In genomic region chr4:158771776-158772175, GRCh38 we compare ENCODE assay signal across 17 cellular contexts. TPM values are rescaled to one million over a fixed set of nuclear protein-coding genes. Genes with fewer than 3 reads are reported as not detected.
DNase-seq lines count a peak whose midpoint lies in the region; ATAC-seq and TF ChIP-seq lines count a peak whose summit lies in the region.
"Had no signal": no experiment of that assay in that cellular context is flagged by ENCODE, and none has a peak within 500 bp of the region (broad histone marks: within the 10 kb centered on the region; RNA-seq: fewer than 3 reads in every experiment).

No MANE protein-coding gene starts in this region.

- H3K4me3 ChIP-seq in heart left ventricle (peak overlapping the region in 4 of 12 donors; percentile 2 to 97 (median 94)), transverse colon (no peak overlapping the region), thyroid gland (replicated peaks in 1 of 3) (no peak overlapping the region)
- H3K4me3 ChIP-seq: SJSA1 had no signal

- no peaks in the 10 kb centered on the region for H3K27me3 ChIP-seq in heart left ventricle
- no peaks in the 10 kb centered on the region for H3K27me3 ChIP-seq in transverse colon
- H3K27me3 ChIP-seq in thyroid gland = no peaks in the 10 kb centered on the region
- H3K27me3 ChIP-seq: SJSA1 had no signal

- intact Hi-C loops in heart left ventricle (cut with DNase I) (loop anchor here in 8 of 10 donors (5.0 to 10.0 kb wide), 5 partner anchors 41 to 81 kb away; no protein-coding TSS in a partner anchor), left ventricle myocardium superior (cut with micrococcal nuclease) (loop anchor here (5.0 kb wide), 2 partner anchors 36 to 81 kb away; no protein-coding TSS in a partner anchor), transverse colon (cut with DNase I; ENCODE audit: low total_unique reads) (no loop called here), thyroid gland (cut with DNase I) (loop anchor here (10.0 kb wide), 1 partner anchor 73 kb away; no protein-coding TSS in a partner anchor)

- no peak for TF ChIP-seq CTCF in heart left ventricle (IDR thresholded peaks at IDR 0.05)
- TF ChIP-seq CTCF in endothelial cell (IDR thresholded peaks at IDR 0.05; ENCODE audit: unreplicated experiment) = no peak
- no peak for TF ChIP-seq CTCF in nephron (IDR thresholded peaks at IDR 0.05; ENCODE audit: unreplicated experiment in 3 of 3)
- no peak for TF ChIP-seq CTCF in transverse colon (IDR thresholded peaks at IDR 0.05)
- TF ChIP-seq CTCF in thyroid gland (IDR thresholded peaks at IDR 0.05) = no peak

- ATAC-seq in heart left ventricle (no peak), left ventricle myocardium superior (no peak), HG03442 (IDR thresholded peaks at IDR 0.05; ENCODE audit: unreplicated experiment) (no peak)

- peaks cover 61% of the 10 kb centered on the region for H3K4me1 Mint-ChIP-seq in endothelial cell (ENCODE audit: unreplicated experiment)
- peaks cover 54% of the 10 kb centered on the region for H3K4me1 Mint-ChIP-seq in nephron

- H3K36me3 Mint-ChIP-seq in endothelial cell (ENCODE audit: low read depth, unreplicated experiment) (peaks cover 4% of the 10 kb centered on the region), nephron (ENCODE audit: low read depth) (no peaks in the 10 kb centered on the region)

- no peak overlapping the region for H3K4me3 Mint-ChIP-seq in endothelial cell (ENCODE audit: unreplicated experiment)
- peak overlapping the region; percentile 36 to 66 (median 61) for H3K4me3 Mint-ChIP-seq in nephron

- H3K9me3 ChIP-seq in heart left ventricle (no peaks in the 10 kb centered on the region), transverse colon (no peaks in the 10 kb centered on the region), thyroid gland (no peaks in the 10 kb centered on the region)
- H3K9me3 ChIP-seq: SJSA1 had no signal

- peaks cover 7% of the 10 kb centered on the region for H3K27me3 Mint-ChIP-seq in endothelial cell (ENCODE audit: unreplicated experiment)
- no peaks in the 10 kb centered on the region for H3K27me3 Mint-ChIP-seq in nephron (ENCODE audit: low read depth)
- H3K27me3 Mint-ChIP-seq: CD8-positive, alpha-beta memory T cell had no signal

- H3K27ac Mint-ChIP-seq in endothelial cell (ENCODE audit: unreplicated experiment) (peak overlapping the region; percentile 78), nephron (peak overlapping the region in 1 of 3 experiments; percentile 32)

- H3K4me1 ChIP-seq in heart left ventricle = peaks cover 14 to 86% (median 65%) of the 10 kb centered on the region in 12 donors
- peaks cover 9 to 73% (median 51%) of the 10 kb centered on the region in 4 donors for H3K4me1 ChIP-seq in transverse colon
- peaks cover 10 to 28% of the 10 kb centered on the region in 2 donors for H3K4me1 ChIP-seq in thyroid gland

- H3K27ac ChIP-seq in heart left ventricle = peak overlapping the region in 10 of 12 donors; percentile 14 to 91 (median 34)
- peak overlapping the region; percentile 0 to 93 (median 32) for H3K27ac ChIP-seq in transverse colon
- no peak overlapping the region for H3K27ac ChIP-seq in thyroid gland
- H3K27ac ChIP-seq: HL-60, KMS-11, SJSA1 had no signal

- no peak for TF ChIP-seq EP300 in transverse colon (IDR thresholded peaks at IDR 0.05; ENCODE audit: low read depth)

- WGBS in heart left ventricle, 4 donors = 11 to 26% (median 16%) methylated on average over 2 of the region's 2 CpGs
- WGBS in transverse colon (ENCODE audit: low coverage in 1 of 2), 2 donors = 32 to 46% methylated on average over 2 of the region's 2 CpGs
- 63 to 68% methylated on average over 2 of the region's 2 CpGs for WGBS in thyroid gland, 2 donors

- H3K36me3 ChIP-seq in heart left ventricle (no peaks in the 10 kb centered on the region), transverse colon (no peaks in the 10 kb centered on the region), thyroid gland (no peaks in the 10 kb centered on the region)

- no peaks in the 10 kb centered on the region for H3K9me3 Mint-ChIP-seq in endothelial cell (ENCODE audit: unreplicated experiment)
- no peaks in the 10 kb centered on the region for H3K9me3 Mint-ChIP-seq in nephron
- H3K9me3 Mint-ChIP-seq: CD8-positive, alpha-beta memory T cell had no signal

- no peak for DNase-seq in heart left ventricle
- DNase-seq in left ventricle myocardium superior = no peak
- no peak for DNase-seq in endothelial cell (ENCODE audit: low spot score)
- no peak for DNase-seq in transverse colon
- DNase-seq in COR-L47 (lab: John Stamatoyannopoulos, UW) = no peak
- no peak for DNase-seq in thyroid gland
- DNase-seq: ACHN; aorta; CD8-positive, alpha-beta memory T cell; effector memory CD4-positive, alpha-beta T cell; foreskin fibroblast; NCI-H1436 treated with DMSO at 0.1 percent for 48 hours had no signal

- in situ Hi-C loops in transverse colon (cut with MboI; ENCODE audit: low pct_ligation_motif_present in 1 of 4, low pct_unique_long_range_greater_than_20kb in 1 of 4, low sequenced_read_pairs in 3 of 4) = no loop called here

- no peak for TF ChIP-seq POLR2A in heart left ventricle (IDR thresholded peaks at IDR 0.05)
- TF ChIP-seq POLR2A in transverse colon (IDR thresholded peaks at IDR 0.05) = no peak
- TF ChIP-seq POLR2A in thyroid gland (IDR thresholded peaks at IDR 0.05) = no peak

RNA-seq across cellular contexts. Expression of gene FNIP2, which starts 3.0 kb away (rescaled TPM):
- 10 to 100 TPM; 32.4 to 87.4 (median 44.7) TPM for total RNA-seq in heart left ventricle
- 10 to 100 TPM; 14.5 to 36.8 TPM for polyA plus RNA-seq in heart left ventricle
- total RNA-seq in left ventricle myocardium superior = 50.7 TPM
- total RNA-seq in endothelial cell (ENCODE audit: unreplicated experiment) = 34.3 TPM
- 100 to 1,000 TPM in 1 of 4 donors, 10 to 100 TPM in 3; 47.2 to 105 (median 64.0) TPM for total RNA-seq in transverse colon
- 10 to 100 TPM; 48.9 to 75.8 (median 63.2) TPM for total RNA-seq in thyroid gland

RNA-seq across cellular contexts. Expression of gene PPID, which starts 48.6 kb away (rescaled TPM):
- total RNA-seq in heart left ventricle = 10 to 100 TPM; 24.1 to 43.4 (median 30.7) TPM
- polyA plus RNA-seq in heart left ventricle = 10 to 100 TPM; 37.0 to 55.3 TPM
- total RNA-seq in left ventricle myocardium superior = 38.2 TPM
- total RNA-seq in endothelial cell (ENCODE audit: unreplicated experiment) = 14.7 TPM
- total RNA-seq in transverse colon = 10 to 100 TPM in 2 of 4 donors, 1 to 10 TPM in 2; 7.9 to 21.8 (median 12.8) TPM
- 10 to 100 TPM in 3 of 4 donors, 1 to 10 TPM in 1; 6.8 to 24.4 (median 19.9) TPM for total RNA-seq in thyroid gland

Comparison
In these comparisons a context has a peak if more than half of its experiments do, and no peak if none do; other contexts are left out.
1. H3K27ac ChIP-seq: peak in heart left ventricle (10 of 12) and transverse colon (4 of 4); none in thyroid gland (0 of 3).